1 cellular context compared by ENCODE assay signal in the genomic region with DNA sequence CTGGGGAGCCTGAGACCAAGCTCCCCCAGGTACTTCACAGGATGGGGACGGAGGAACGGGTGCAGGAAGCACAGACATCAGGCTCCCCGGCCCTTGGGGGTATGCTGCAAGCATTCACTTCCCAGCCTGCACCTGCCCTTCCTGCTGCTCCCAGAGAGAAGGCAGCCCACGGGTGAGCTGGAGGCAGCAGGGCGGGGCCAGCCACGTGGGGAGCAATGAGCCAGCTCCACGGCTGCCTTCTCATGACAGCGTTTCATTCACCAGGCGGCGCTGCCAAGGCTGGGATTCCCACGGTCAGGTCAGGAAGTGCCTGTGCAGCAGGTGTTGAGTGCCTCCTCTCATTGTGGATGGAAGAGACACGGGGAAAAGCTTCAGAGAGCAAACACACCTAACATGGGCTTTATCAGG.
TF ChIP-seq lines count a peak whose summit lies in the region.

No MANE protein-coding gene starts in this region.

TF ChIP-seq in SK-N-SH, 30 proteins besides CTCF, POLR2A, EP300 and RAD21 (continued from another document):
- TF ChIP-seq, protein P1, sequence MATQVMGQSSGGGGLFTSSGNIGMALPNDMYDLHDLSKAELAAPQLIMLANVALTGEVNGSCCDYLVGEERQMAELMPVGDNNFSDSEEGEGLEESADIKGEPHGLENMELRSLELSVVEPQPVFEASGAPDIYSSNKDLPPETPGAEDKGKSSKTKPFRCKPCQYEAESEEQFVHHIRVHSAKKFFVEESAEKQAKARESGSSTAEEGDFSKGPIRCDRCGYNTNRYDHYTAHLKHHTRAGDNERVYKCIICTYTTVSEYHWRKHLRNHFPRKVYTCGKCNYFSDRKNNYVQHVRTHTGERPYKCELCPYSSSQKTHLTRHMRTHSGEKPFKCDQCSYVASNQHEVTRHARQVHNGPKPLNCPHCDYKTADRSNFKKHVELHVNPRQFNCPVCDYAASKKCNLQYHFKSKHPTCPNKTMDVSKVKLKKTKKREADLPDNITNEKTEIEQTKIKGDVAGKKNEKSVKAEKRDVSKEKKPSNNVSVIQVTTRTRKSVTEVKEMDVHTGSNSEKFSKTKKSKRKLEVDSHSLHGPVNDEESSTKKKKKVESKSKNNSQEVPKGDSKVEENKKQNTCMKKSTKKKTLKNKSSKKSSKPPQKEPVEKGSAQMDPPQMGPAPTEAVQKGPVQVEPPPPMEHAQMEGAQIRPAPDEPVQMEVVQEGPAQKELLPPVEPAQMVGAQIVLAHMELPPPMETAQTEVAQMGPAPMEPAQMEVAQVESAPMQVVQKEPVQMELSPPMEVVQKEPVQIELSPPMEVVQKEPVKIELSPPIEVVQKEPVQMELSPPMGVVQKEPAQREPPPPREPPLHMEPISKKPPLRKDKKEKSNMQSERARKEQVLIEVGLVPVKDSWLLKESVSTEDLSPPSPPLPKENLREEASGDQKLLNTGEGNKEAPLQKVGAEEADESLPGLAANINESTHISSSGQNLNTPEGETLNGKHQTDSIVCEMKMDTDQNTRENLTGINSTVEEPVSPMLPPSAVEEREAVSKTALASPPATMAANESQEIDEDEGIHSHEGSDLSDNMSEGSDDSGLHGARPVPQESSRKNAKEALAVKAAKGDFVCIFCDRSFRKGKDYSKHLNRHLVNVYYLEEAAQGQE (IDR thresholded peaks at IDR 0.05; ENCODE audit: low read depth, low read length) = no peak
- no peak for TF ChIP-seq SMC3 (IDR thresholded peaks at IDR 0.05; ENCODE audit: low read depth, low read length)
- TF ChIP-seq MEF2A (IDR thresholded peaks at IDR 0.05; ENCODE audit: borderline replicate concordance, low read depth) = no peak
- no peak for TF ChIP-seq SIN3A (IDR thresholded peaks at IDR 0.05; ENCODE audit: borderline replicate concordance, low read depth, low read length)
- TF ChIP-seq JUND (IDR thresholded peaks at IDR 0.05) = no peak
- TF ChIP-seq NRF1 (IDR thresholded peaks at IDR 0.05; ENCODE audit: low read depth, low read length) = no peak
- no peak for TF ChIP-seq ELF1 (IDR thresholded peaks at IDR 0.05)
- TF ChIP-seq POLR2AphosphoS5 (IDR thresholded peaks at IDR 0.05; ENCODE audit: low read depth, low read length) = no peak
- no peak for TF ChIP-seq FOXJ3 (CRISPR knock-in tag; IDR thresholded peaks at IDR 0.05)
- no peak for TF ChIP-seq MXI1 (IDR thresholded peaks at IDR 0.05; ENCODE audit: low read depth, low read length)
- no peak for TF ChIP-seq TCF12 (IDR thresholded peaks at IDR 0.05)
- TF ChIP-seq CHD2 (IDR thresholded peaks at IDR 0.05; ENCODE audit: low read length, partially characterized antibody) = no peak
- no peak for TF ChIP-seq FOXM1 (IDR thresholded peaks at IDR 0.05; ENCODE audit: low read depth)
- TF ChIP-seq YY1 (IDR thresholded peaks at IDR 0.05; ENCODE audit: low read depth) = no peak
- no peak for TF ChIP-seq RXRA (IDR thresholded peaks at IDR 0.05; ENCODE audit: borderline replicate concordance, low read depth)
